24 cellular contexts compared by ENCODE assay signal in the genomic region with DNA sequence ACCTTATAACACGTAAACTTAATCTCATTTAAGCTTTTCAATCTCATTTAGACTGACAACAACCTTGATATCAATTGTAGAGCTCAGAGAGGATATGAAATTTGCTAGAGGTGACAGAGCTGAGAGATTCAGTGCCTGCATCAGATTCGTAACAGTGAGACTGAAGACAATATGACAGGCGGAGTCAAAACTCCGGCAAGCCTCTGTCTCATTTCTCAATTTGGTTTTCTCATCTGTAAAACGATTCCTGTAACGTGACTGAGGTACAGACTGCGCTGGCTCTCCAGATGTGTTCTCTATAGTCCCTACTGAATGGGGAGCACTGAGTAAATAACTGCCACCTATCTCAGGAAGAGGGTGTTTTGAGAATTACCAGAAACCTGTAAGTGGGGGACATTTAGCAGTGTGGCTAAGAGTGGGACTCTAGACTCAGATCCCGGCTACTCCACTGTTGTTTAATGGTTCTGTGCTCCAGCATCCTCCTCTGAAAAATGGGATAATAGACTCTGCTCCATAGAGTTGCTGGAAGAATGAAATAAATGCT. TPM values are rescaled to one million over a fixed set of nuclear protein-coding genes. Genes with fewer than 3 reads are reported as not detected.
DNase-seq lines count a peak whose midpoint lies in the region; ATAC-seq and TF ChIP-seq lines count a peak whose summit lies in the region.
"Had no signal": no experiment of that assay in that cellular context is flagged by ENCODE, and none has a peak within 500 bp of the region (broad histone marks: within the 10 kb centered on the region; RNA-seq: fewer than 3 reads in every experiment).

No MANE protein-coding gene starts in this region.

- BruUV-seq in PC-9 (replicated peaks; lab: Mats Ljungman, UMichigan) = no TSS peak

- peaks cover 26% of the 10 kb centered on the region for H3F3A ChIP-seq in PC-9 (ENCODE audit: insufficient read depth, low read depth)

- H3K27ac ChIP-seq in PC-9 = no peak overlapping the region
- H3K27ac ChIP-seq: A549; BLaER1 treated with 17β-estradiol and CSF1 and Interleukin-3, amounts not matched to agents 10 nM and 100 nM; HL-60; KMS-11; SJCRH30 had no signal

- CTCF ChIA-PET in PC-9 (lab: Charles Lee) = no interaction called here

- no peak overlapping the region for H3K4me3 ChIP-seq in PC-9
- H3K4me3 ChIP-seq: A549 had no signal

- intact Hi-C loops in PC-9 (cut with micrococcal nuclease; ENCODE audit: unreplicated experiment) = no loop called here

- H3K4me3 Mint-ChIP-seq in activated T-cell treated with anti-CD3 and anti-CD28 coated beads, Interleukin-2, amount 50 U/mL, for 72 hours = peak overlapping the region; percentile 92 to 97

- H3K36me3 ChIP-seq in PC-9 (ENCODE audit: low read depth) = no peaks in the 10 kb centered on the region
- H3K36me3 ChIP-seq: BLaER1 treated with 17β-estradiol and CSF1 and Interleukin-3, amounts not matched to agents 10 nM and 100 nM; SJCRH30 had no signal

- POLR2A ChIA-PET in PC-9 (lab: Charles Lee; ENCODE audit: unreplicated experiment) = no interaction called here

- DNase-seq in activated T-cell treated with anti-CD3 and anti-CD28 coated beads, Interleukin-2, amount 50 U/mL, for 72 hours = peak; percentile 17 to 23
- DNase-seq in activated T-cell treated with anti-CD3 and anti-CD28 coated beads, Interleukin-2, amount 50 U/mL, for 1 hour = no peak
- DNase-seq in PC-9 = no peak
- peak; percentile 7 for DNase-seq in islet precursor cell
- DNase-seq in NOMO-1 treated with dmso at 0.1 percent for 144 hours (lab: John Stamatoyannopoulos, UW; ENCODE audit: unreplicated experiment) = no peak
- DNase-seq in AG08395 (ENCODE audit: low spot score) = no peak
- DNase-seq in SW480 (ENCODE audit: low spot score) = no peak
- DNase-seq: CD8-positive, alpha-beta T cell; DMS53; EL; NCI-H1048; NCI-H1436 treated with DMSO at 0.1 percent for 48 hours; NCI-H2029; NCI-H345; NCI-H526; SJCRH30 had no signal

- peaks cover 23% of the 10 kb centered on the region for H3K4me1 ChIP-seq in PC-9 (replicated peaks; ENCODE audit: insufficient read depth)

- H3K27ac Mint-ChIP-seq in activated T-cell treated with anti-CD3 and anti-CD28 coated beads, Interleukin-2, amount 50 U/mL, for 72 hours = no peak overlapping the region
- H3K27ac Mint-ChIP-seq: CD8-positive, alpha-beta T cell had no signal

- no peaks in the 10 kb centered on the region for H3K9me2 ChIP-seq in PC-9 (ENCODE audit: insufficient read depth)

- H4K20me1 ChIP-seq in PC-9 (ENCODE audit: insufficient read depth) = no peaks in the 10 kb centered on the region

- H3K36me3 Mint-ChIP-seq in activated T-cell treated with anti-CD3 and anti-CD28 coated beads, Interleukin-2, amount 50 U/mL, for 72 hours (ENCODE audit: insufficient read depth in 2 of 2) = peaks cover 1 to 2% of the 10 kb centered on the region in 2 donors
- H3K36me3 Mint-ChIP-seq: CD8-positive, alpha-beta T cell had no signal

- H3K27me3 ChIP-seq in PC-9 (ENCODE audit: insufficient read depth, low read depth) = no peaks in the 10 kb centered on the region
- H3K27me3 ChIP-seq: SJCRH30 had no signal

- no peaks in the 10 kb centered on the region for H3K9me3 ChIP-seq in PC-9 (ENCODE audit: insufficient read depth, low read depth)
- H3K9me3 ChIP-seq: A549; BLaER1 treated with 17β-estradiol and CSF1 and Interleukin-3, amounts not matched to agents 10 nM and 100 nM; SJCRH30 had no signal

- H3K4me1 Mint-ChIP-seq in activated T-cell treated with anti-CD3 and anti-CD28 coated beads, Interleukin-2, amount 50 U/mL, for 72 hours (ENCODE audit: low read depth) = peaks cover 50% of the 10 kb centered on the region

- no peak overlapping the region for H2AFZ ChIP-seq in PC-9

- H3K79me2 ChIP-seq in PC-9 (ENCODE audit: low read depth) = no peaks in the 10 kb centered on the region

- no peaks in the 10 kb centered on the region for H3K9me3 Mint-ChIP-seq in activated T-cell treated with anti-CD3 and anti-CD28 coated beads, Interleukin-2, amount 50 U/mL, for 72 hours
- H3K9me3 Mint-ChIP-seq: CD8-positive, alpha-beta T cell had no signal

- peak overlapping the region; percentile 97; the same call in 1 of the 2 replicates for H3K4me2 ChIP-seq in PC-9
- H3K4me2 ChIP-seq: A549, KMS-11 had no signal

- H3K27me3 Mint-ChIP-seq in activated T-cell treated with anti-CD3 and anti-CD28 coated beads, Interleukin-2, amount 50 U/mL, for 72 hours (ENCODE audit: low read depth) = peaks cover 80% of the 10 kb centered on the region

- peak; percentile 20 to 27 for ATAC-seq in activated T-cell treated with anti-CD3 and anti-CD28 coated beads, Interleukin-2, amount 50 U/mL, for 72 hours (replicated peaks in 1 of 2)
- ATAC-seq: A549; CD8-positive, alpha-beta T cell; Panc1 had no signal

- no peak for TF ChIP-seq CTCF in PC-9 (conservative IDR thresholded peaks at IDR 0.05)

RNA-seq across cellular contexts. Expression of a gene that starts 3.0 kb away (rescaled TPM):
- total RNA-seq in activated T-cell treated with anti-CD3 and anti-CD28 coated beads, Interleukin-2, amount 50 U/mL, for 72 hours = under 1 TPM in 1 of 2 donors, not detected in 1; 0.48 TPM
- 1.1 and 1.8 TPM in 2 replicates for total RNA-seq in PC-9 (2021)
- total RNA-seq: CD8-positive, alpha-beta T cell had no signal

RNA-seq across cellular contexts. Expression of a gene that starts 3.2 kb away (rescaled TPM):
- under 1 TPM in 1 of 2 donors, not detected in 1; 0.19 TPM for total RNA-seq in activated T-cell treated with anti-CD3 and anti-CD28 coated beads, Interleukin-2, amount 50 U/mL, for 72 hours
- 4.7 and 7.1 TPM in 2 replicates for total RNA-seq in PC-9 (2021)
- total RNA-seq: CD8-positive, alpha-beta T cell had no signal

RNA-seq across cellular contexts. Expression of a gene that starts 57.2 kb away (rescaled TPM):
- total RNA-seq in activated T-cell treated with anti-CD3 and anti-CD28 coated beads, Interleukin-2, amount 50 U/mL, for 72 hours = under 1 TPM; 0.07 to 0.10 TPM
- not detected in 2 replicates for total RNA-seq in PC-9 (2021)
- total RNA-seq: CD8-positive, alpha-beta T cell; H4; HT1080; M059J had no signal

Comparison
In these comparisons a context has a peak if more than half of its experiments do, and no peak if none do; other contexts are left out.
1. DNase-seq: peak in activated T-cell treated with anti-CD3 and anti-CD28 coated beads, Interleukin-2, amount 50 U/mL, for 72 hours (2 of 2) and islet precursor cell (single experiment); none in activated T-cell treated with anti-CD3 and anti-CD28 coated beads, Interleukin-2, amount 50 U/mL, for 1 hour (single experiment), PC-9 (0 of 2), NOMO-1 treated with dmso at 0.1 percent for 144 hours (single experiment), AG08395 (single experiment) and SW480 (single experiment).